ENCODE assay signal across 22 cellular contexts in genomic region chr10:101769541-101770180, GRCh38. TPM values are rescaled to one million over a fixed set of nuclear protein-coding genes. Genes with fewer than 3 reads are reported as not detected.
DNase-seq lines count a peak whose midpoint lies in the region; ATAC-seq and TF ChIP-seq lines count a peak whose summit lies in the region.
"Had no signal": no experiment of that assay in that cellular context is flagged by ENCODE, and none has a peak within 500 bp of the region (broad histone marks: within the 10 kb centered on the region; RNA-seq: fewer than 3 reads in every experiment).

No MANE protein-coding gene starts in this region.

- CTCF ChIA-PET in SK-N-SH (lab: Yijun Ruan, JAX): interaction anchor here (1.1 to 3.2 kb wide), 7 partner anchors 10 to 555 kb away, joined by 3 to 14 read pairs (median 3); no protein-coding TSS in a partner anchor

- POLR2A ChIA-PET in SK-N-SH (lab: Yijun Ruan, JAX): no interaction called here

- H3K9me2 ChIP-seq in SK-N-SH: no peaks in the 10 kb centered on the region

- DNase-seq in SK-N-SH (peak; percentile 45), LNCaP clone FGC (ENCODE audit: low read depth) (no peak), iPS-NIHi7 (ENCODE audit: extremely low spot score) (peak; percentile 33), sigmoid colon (peak; percentile 39), T-helper 1 cell (no peak)
- no peak for DNase-seq in activated CD8-positive, alpha-beta memory T cell treated with anti-CD3 and anti-CD28 coated beads, Interleukin-2, amount 50 U/mL, for 48 hours
- DNase-seq: BE2C; CD4-positive, CD25-positive, alpha-beta regulatory T cell; COR-L47; GF-D8; GM23248; NCI-H1417 treated with DMSO at 0.1 percent for 48 hours; NCI-H1930; NCI-H345; NCI-H524 treated with DMSO at 0.1 percent for 48 hours had no signal

- intact Hi-C loops in sigmoid colon (cut with DNase I): no loop called here

- no peak for TF ChIP-seq CTCF in SK-N-SH (IDR thresholded peaks at IDR 0.05)
- TF ChIP-seq CTCF in LNCaP clone FGC (IDR thresholded peaks at IDR 0.05; ENCODE audit: control insufficient read depth, extremely low read depth, insufficient read depth): peak; percentile 23; the same call in 1 of the 2 replicates
- no peak for TF ChIP-seq CTCF in sigmoid colon (IDR thresholded peaks at IDR 0.05)

- H3K36me3 ChIP-seq in SK-N-SH (replicated peaks in 1 of 2; ENCODE audit: control insufficient read depth in 1 of 2, insufficient read depth in 2 of 2, low read length in 1 of 2) (no peaks in the 10 kb centered on the region), sigmoid colon (no peaks in the 10 kb centered on the region)
- H3K36me3 ChIP-seq: BE2C, SJSA1 had no signal

- TF ChIP-seq POLR2A in sigmoid colon (IDR thresholded peaks at IDR 0.05): no peak

- no peak overlapping the region for H3K4me2 ChIP-seq in SK-N-SH
- H3K4me2 ChIP-seq: KMS-11 had no signal

- no peak for TF ChIP-seq EP300 in SK-N-SH (IDR thresholded peaks at IDR 0.05; ENCODE audit: borderline replicate concordance in 1 of 2, low read depth in 1 of 2, low read length in 1 of 2)
- no peak for TF ChIP-seq EP300 in sigmoid colon (IDR thresholded peaks at IDR 0.05)

- peaks cover 3% of the 10 kb centered on the region; the same call in 1 of the 2 replicates for H3K27me3 ChIP-seq in SK-N-SH (ENCODE audit: insufficient read depth)
- peaks cover 21 to 73% (median 53%) of the 10 kb centered on the region in 3 donors for H3K27me3 ChIP-seq in sigmoid colon

- H4K20me1 ChIP-seq in SK-N-SH (ENCODE audit: insufficient read depth): no peaks in the 10 kb centered on the region

- no peak for TF ChIP-seq RAD21 in SK-N-SH (IDR thresholded peaks at IDR 0.05; ENCODE audit: low read length)

- H3K27ac ChIP-seq in SK-N-SH (ENCODE audit: low read depth in 2 of 2, low read length in 1 of 2) (no peak overlapping the region), sigmoid colon (no peak overlapping the region)
- H3K27ac ChIP-seq: GM23248, KMS-11, SJSA1 had no signal

- no peaks in the 10 kb centered on the region for H3K9me3 ChIP-seq in SK-N-SH
- no peaks in the 10 kb centered on the region for H3K9me3 ChIP-seq in sigmoid colon
- H3K9me3 ChIP-seq: BE2C, SJSA1 had no signal

- H2AFZ ChIP-seq in SK-N-SH (ENCODE audit: low read depth): no peak overlapping the region
- H2AFZ ChIP-seq: GM23248 had no signal

- no peak overlapping the region for H3K9ac ChIP-seq in SK-N-SH
- H3K9ac ChIP-seq: GM23248, KMS-11 had no signal

- H3F3A ChIP-seq in SK-N-SH (replicated peaks; ENCODE audit: insufficient read depth): no peaks in the 10 kb centered on the region

- H3K4me1 ChIP-seq in SK-N-SH (ENCODE audit: control insufficient read depth in 1 of 2, insufficient read depth in 2 of 2, low read depth in 1 of 2, low read length in 1 of 2) (no peaks in the 10 kb centered on the region), sigmoid colon (peaks cover 0 to 9% (median 5%) of the 10 kb centered on the region in 4 donors)
- H3K4me1 ChIP-seq: BE2C, SJSA1 had no signal

- ATAC-seq in SK-N-SH treated with all-trans-retinoic acid at 6 μM for 48 hours (no peak), GM18498 (IDR thresholded peaks at IDR 0.05; ENCODE audit: unreplicated experiment) (no peak)
- ATAC-seq: Panc1 had no signal

- WGBS in SK-N-SH (ENCODE audit: low lambda C conversion rate): 82% methylated on average over 5 of the region's 5 CpGs
- WGBS in sigmoid colon, 2 donors: 83 to 87% methylated on average over 5 of the region's 5 CpGs

- no peak overlapping the region for H3K4me3 ChIP-seq in SK-N-SH (ENCODE audit: low read depth in 2 of 2, low read length in 1 of 2)
- H3K4me3 ChIP-seq in LNCaP clone FGC (ENCODE audit: low read depth, low read length): no peak overlapping the region
- H3K4me3 ChIP-seq in sigmoid colon: no peak overlapping the region
- H3K4me3 ChIP-seq: GM23248, SJSA1 had no signal

- H3K79me2 ChIP-seq in SK-N-SH (ENCODE audit: insufficient read depth): no peaks in the 10 kb centered on the region

TF ChIP-seq in SK-N-SH, 30 proteins besides CTCF, POLR2A, EP300 and RAD21 (continues in another document):
- no peak for TF ChIP-seq EZH2phosphoT487 (IDR thresholded peaks at IDR 0.05; ENCODE audit: borderline replicate concordance, low read depth)
- TF ChIP-seq TAF1 (IDR thresholded peaks at IDR 0.05; ENCODE audit: borderline replicate concordance, low read depth, low read length): no peak
- TF ChIP-seq REST (IDR thresholded peaks at IDR 0.05; ENCODE audit: low read depth, low read length): no peak
- no peak for TF ChIP-seq FOXJ3 (CRISPR knock-in tag; IDR thresholded peaks at IDR 0.05)
- TF ChIP-seq FOSL2 (IDR thresholded peaks at IDR 0.05; ENCODE audit: borderline replicate concordance, low read depth): no peak
- TF ChIP-seq MEF2A (IDR thresholded peaks at IDR 0.05; ENCODE audit: borderline replicate concordance, low read depth): no peak
- TF ChIP-seq YY1 (IDR thresholded peaks at IDR 0.05; ENCODE audit: low read depth): no peak

TF ChIP-seq in SK-N-SH treated with all-trans-retinoic acid at 6 μM for 48 hours, 23 proteins besides CTCF, POLR2A, EP300 and RAD21 (continues in another document):
- no peak for TF ChIP-seq ESRRG (CRISPR knock-in tag; IDR thresholded peaks at IDR 0.05)
- no peak for TF ChIP-seq PPARA (CRISPR knock-in tag; IDR thresholded peaks at IDR 0.05; ENCODE audit: borderline replicate concordance)
- no peak for TF ChIP-seq ISL1 (CRISPR knock-in tag; IDR thresholded peaks at IDR 0.05)
- no peak for TF ChIP-seq ZFP30 (CRISPR knock-in tag; IDR thresholded peaks at IDR 0.05)
- no peak for TF ChIP-seq TOX (CRISPR knock-in tag; IDR thresholded peaks at IDR 0.05; ENCODE audit: borderline replicate concordance)
- no peak for TF ChIP-seq ZNF8 (CRISPR knock-in tag; IDR thresholded peaks at IDR 0.05)
- no peak for TF ChIP-seq TCF4 (CRISPR knock-in tag; IDR thresholded peaks at IDR 0.05; ENCODE audit: borderline replicate concordance)
- no peak for TF ChIP-seq ZC3H10 (CRISPR knock-in tag; IDR thresholded peaks at IDR 0.05)
- no peak for TF ChIP-seq CSDC2 (CRISPR knock-in tag; IDR thresholded peaks at IDR 0.05)
- no peak for TF ChIP-seq POU6F1 (CRISPR knock-in tag; IDR thresholded peaks at IDR 0.05; ENCODE audit: borderline replicate concordance, low read depth)
- no peak for TF ChIP-seq SNAI2 (CRISPR knock-in tag; IDR thresholded peaks at IDR 0.05)
- TF ChIP-seq GLIS3 (CRISPR knock-in tag; IDR thresholded peaks at IDR 0.05): no peak
- no peak for TF ChIP-seq TSHZ2 (CRISPR knock-in tag; IDR thresholded peaks at IDR 0.05)
- TF ChIP-seq ZNF565 (CRISPR knock-in tag; conservative IDR thresholded peaks at IDR 0.05; ENCODE audit: low read depth): no peak
- no peak for TF ChIP-seq ZFP3 (CRISPR knock-in tag; IDR thresholded peaks at IDR 0.05)
- no peak for TF ChIP-seq ARNTL (CRISPR knock-in tag; IDR thresholded peaks at IDR 0.05; ENCODE audit: borderline replicate concordance, low read depth)

RNA-seq across cellular contexts. Expression of gene FGF8, which starts 6.3 kb away (rescaled TPM):
- polyA plus RNA-seq in SK-N-SH (2012; rRNA removed) (0.34 TPM in 1 of 2 replicates, not detected in the other), sigmoid colon (under 1 TPM in 1 of 3 donors, not detected in 2; 0.10 TPM)
- polyA plus RNA-seq in SK-N-SH (2012; cell fraction: cytosol; rRNA removed): 0.06 TPM in 1 of 2 replicates, not detected in the other
- 1.1 and 1.8 TPM in 2 replicates for polyA plus RNA-seq in SK-N-SH (2012; cell fraction: nucleus; rRNA removed)
- total RNA-seq in sigmoid colon: not detected
- total RNA-seq: A172; CD4-positive, CD25-positive, alpha-beta regulatory T cell; GM23248; MCF 10A; SJSA1 had no signal
- polyA plus RNA-seq: CD4-positive, CD25-positive, alpha-beta regulatory T cell; GM23248 had no signal

RNA-seq across cellular contexts. Expression of gene NPM3, which starts 13.6 kb away (rescaled TPM):
- polyA plus RNA-seq in SK-N-SH (2012; rRNA removed): 89.3 and 105 TPM in 2 replicates
- polyA plus RNA-seq in SK-N-SH (2012; cell fraction: cytosol; rRNA removed): 71.2 and 96.6 TPM in 2 replicates
- 43.9 and 55.4 TPM in 2 replicates for polyA plus RNA-seq in SK-N-SH (2012; cell fraction: nucleus; rRNA removed)
- 10 to 100 TPM; 23.0 to 45.7 (median 29.8) TPM for total RNA-seq in sigmoid colon
- 10 to 100 TPM; 17.8 to 64.9 (median 26.4) TPM for polyA plus RNA-seq in sigmoid colon

RNA-seq across cellular contexts. Expression of gene OGA, which starts 48.6 kb away (rescaled TPM):
- polyA plus RNA-seq in SK-N-SH (2012; rRNA removed): 24.8 and 36.6 TPM in 2 replicates
- 23.2 and 28.1 TPM in 2 replicates for polyA plus RNA-seq in SK-N-SH (2012; cell fraction: cytosol; rRNA removed)
- polyA plus RNA-seq in SK-N-SH (2012; cell fraction: nucleus; rRNA removed): 70.8 and 133 TPM in 2 replicates
- 100 to 1,000 TPM; 124 to 143 (median 140) TPM for total RNA-seq in sigmoid colon
- polyA plus RNA-seq in sigmoid colon: 10 to 100 TPM; 15.7 to 60.5 (median 23.4) TPM

Comparison
In these comparisons a context has a peak if more than half of its experiments do, and no peak if none do; other contexts are left out.
1. DNase-seq: peak in SK-N-SH (single experiment), iPS-NIHi7 (single experiment) and sigmoid colon (single experiment); none in LNCaP clone FGC (single experiment), activated CD8-positive, alpha-beta memory T cell treated with anti-CD3 and anti-CD28 coated beads, Interleukin-2, amount 50 U/mL, for 48 hours (single experiment) and T-helper 1 cell (0 of 5).